ENCODE assay signal across 9 cellular contexts in the genomic region with DNA sequence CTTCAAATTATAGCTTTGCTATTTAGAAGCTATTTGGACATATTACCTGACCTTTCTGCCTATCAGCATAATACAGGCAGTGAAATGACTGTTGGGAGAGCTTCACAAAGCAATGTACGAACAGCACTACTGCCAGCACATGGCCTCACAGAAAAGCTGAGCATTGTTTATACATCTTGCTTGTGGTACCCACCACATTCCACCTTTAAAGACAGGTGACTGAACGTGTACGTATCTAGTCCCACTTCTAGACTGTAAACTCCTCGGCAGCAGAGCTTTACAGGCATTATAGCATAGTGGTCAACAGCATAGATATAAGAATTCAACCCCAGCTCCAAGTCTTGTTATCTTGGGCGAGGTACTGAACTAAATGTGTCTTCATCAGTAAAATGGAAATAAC. TPM values are rescaled to one million over a fixed set of nuclear protein-coding genes. Genes with fewer than 3 reads are reported as not detected.
A peak's percentile ranks its signal among the peaks of the same experiment; 100 is the strongest.
DNase-seq lines count a peak whose midpoint lies in the region; ATAC-seq and TF ChIP-seq lines count a peak whose summit lies in the region.
"Had no signal": no experiment of that assay in that cellular context is flagged by ENCODE, and none has a peak within 500 bp of the region (broad histone marks: within the 10 kb centered on the region; RNA-seq: fewer than 3 reads in every experiment).

No MANE protein-coding gene starts in this region.

- TF ChIP-seq CTCF in DND-41 (IDR thresholded peaks at IDR 0.05; ENCODE audit: borderline replicate concordance, extremely low read depth, low read length, poor library complexity, severe bottlenecking) (no peak), RWPE1 (conservative IDR thresholded peaks at IDR 0.05; ENCODE audit: low read depth) (no peak), progenitor cell of endocrine pancreas (IDR thresholded peaks at IDR 0.05; ENCODE audit: unreplicated experiment) (no peak)

- H3K27ac ChIP-seq in DND-41 (ENCODE audit: low read length) = peak overlapping the region; percentile 84
- peak overlapping the region; percentile 65 for H3K27ac ChIP-seq in RWPE1
- peak overlapping the region; percentile 91 for H3K27ac ChIP-seq in epithelial cell of prostate

- peak overlapping the region; percentile 92 for H3K4me3 Mint-ChIP-seq in progenitor cell of endocrine pancreas (ENCODE audit: low read depth)

- H3K36me3 ChIP-seq in DND-41 (ENCODE audit: insufficient read depth, low read length) = peaks cover 16% of the 10 kb centered on the region

- H4K20me1 ChIP-seq in DND-41 (ENCODE audit: insufficient read depth, low read length) = peaks cover 13% of the 10 kb centered on the region; the same call in 1 of the 2 replicates

- POLR2A ChIA-PET in RWPE1 (lab: Yijun Ruan, JAX; ENCODE audit: low non-redundant PET) = interaction anchor here (0.9 kb wide), 1 partner anchor 17 kb away, joined by 4 read pairs; the partner anchor contains the start of gene TOMM22

- H3K4me2 ChIP-seq in DND-41 (ENCODE audit: insufficient read depth, low read length) = peak overlapping the region; percentile 90

- peak overlapping the region; percentile 97 for H3K27ac Mint-ChIP-seq in progenitor cell of endocrine pancreas

- peaks cover 7% of the 10 kb centered on the region for H3K36me3 Mint-ChIP-seq in progenitor cell of endocrine pancreas (ENCODE audit: insufficient read depth)

- CTCF ChIA-PET in RWPE1 (lab: Yijun Ruan, JAX) = interaction anchor here (0.9 to 2.0 kb wide), 2 partner anchors 18 to 34 kb away, joined by 3 to 7 read pairs; partner anchors contain the start of gene TOMM22

- H3K4me1 Mint-ChIP-seq in progenitor cell of endocrine pancreas (ENCODE audit: low read depth) = peaks cover 43% of the 10 kb centered on the region

- H3K27me3 ChIP-seq in DND-41 (ENCODE audit: insufficient read depth, low read length, poor library complexity) = no peaks in the 10 kb centered on the region

- peak overlapping the region; percentile 90 for H3K9ac ChIP-seq in DND-41 (ENCODE audit: low read depth, low read length)

- ATAC-seq in DND-41 (ENCODE audit: insufficient read depth, low read depth) = no peak
- ATAC-seq in HG02610 (IDR thresholded peaks at IDR 0.05; ENCODE audit: unreplicated experiment) = no peak
- no peak for ATAC-seq in GM21515 (IDR thresholded peaks at IDR 0.05; ENCODE audit: unreplicated experiment)

- H3K4me3 ChIP-seq in DND-41 (ENCODE audit: low read depth in 1 of 2, low read length in 2 of 2) = peak overlapping the region; percentile 80

- no peaks in the 10 kb centered on the region for H3K9me3 Mint-ChIP-seq in progenitor cell of endocrine pancreas (ENCODE audit: low read depth)

- no peak overlapping the region for H2AFZ ChIP-seq in DND-41 (ENCODE audit: low read depth, low read length)

- H3K4me1 ChIP-seq in DND-41 (ENCODE audit: insufficient read depth, low read length) = peaks cover 52% of the 10 kb centered on the region

- H3K27me3 Mint-ChIP-seq in progenitor cell of endocrine pancreas = no peaks in the 10 kb centered on the region

- peaks cover 70% of the 10 kb centered on the region for H3K79me2 ChIP-seq in DND-41 (ENCODE audit: insufficient read depth, low read length)

- H3K9me3 ChIP-seq in DND-41 (ENCODE audit: insufficient read depth, low read length, severe bottlenecking) = no peaks in the 10 kb centered on the region

- no peak for DNase-seq in DND-41
- no peak for DNase-seq in RWPE1 (ENCODE audit: low spot score)
- DNase-seq in epithelial cell of prostate (ENCODE audit: low read depth, low spot score) = no peak
- DNase-seq in progenitor cell of endocrine pancreas (ENCODE audit: low spot score, unreplicated experiment) = no peak
- DNase-seq in NCI-H510A treated with DMSO at 0.1 percent for 48 hours (lab: John Stamatoyannopoulos, UW) = no peak
- no peak for DNase-seq in activated CD4-positive, alpha-beta T cell treated with anti-CD3 and anti-CD28 coated beads for 1 hour
- DNase-seq: T-helper 9 cell had no signal

RNA-seq across cellular contexts. Expression of gene JOSD1, which starts 1.6 kb away (rescaled TPM):
- 40.6 and 46.3 TPM in 2 replicates for total RNA-seq in progenitor cell of endocrine pancreas

RNA-seq across cellular contexts. Expression of gene GTPBP1, which starts 6.6 kb away (rescaled TPM):
- 64.0 and 64.9 TPM in 2 replicates for total RNA-seq in progenitor cell of endocrine pancreas

RNA-seq across cellular contexts. Expression of gene TOMM22, which starts 17.4 kb away (rescaled TPM):
- 68.7 and 76.5 TPM in 2 replicates for total RNA-seq in progenitor cell of endocrine pancreas

RNA-seq across cellular contexts. Expression of gene CBY1, which starts 42.7 kb away (rescaled TPM):
- 46.1 and 50.5 TPM in 2 replicates for total RNA-seq in progenitor cell of endocrine pancreas

RNA-seq across cellular contexts. Expression of gene FAM227A, which starts 43.0 kb away (rescaled TPM):
- 18.3 and 18.6 TPM in 2 replicates for total RNA-seq in progenitor cell of endocrine pancreas
